In the genomic region with DNA sequence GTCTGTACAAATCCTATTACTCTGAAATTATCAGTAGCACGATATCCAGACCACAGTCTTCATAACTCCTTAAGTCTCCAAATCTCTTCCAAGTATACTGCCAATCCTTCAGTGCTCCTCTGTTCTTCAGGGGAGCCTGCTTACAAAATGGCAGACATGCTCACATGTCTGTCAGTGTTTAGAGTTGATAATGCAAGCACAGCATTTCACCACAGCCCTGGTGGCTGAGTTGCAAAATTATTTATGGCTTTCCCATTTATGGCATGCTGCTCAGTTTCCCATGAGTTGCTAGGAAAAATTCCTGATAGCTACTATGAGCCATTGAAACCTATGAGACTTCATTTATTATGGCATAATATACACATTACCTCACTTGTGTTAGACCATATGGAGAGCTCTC, we compare ENCODE assay signal across 20 cellular contexts.
A peak's percentile ranks its signal among the peaks of the same experiment; 100 is the strongest.
DNase-seq lines count a peak whose midpoint lies in the region; ATAC-seq, FAIRE-seq and TF ChIP-seq lines count a peak whose summit lies in the region.
"Had no signal": no experiment of that assay in that cellular context is flagged by ENCODE, and none has a peak within 500 bp of the region (broad histone marks: within the 10 kb centered on the region; RNA-seq: fewer than 3 reads in every experiment).

No MANE protein-coding gene starts in this region.

- H3K4me2 ChIP-seq in A549 = no peak overlapping the region
- no peak overlapping the region for H3K4me2 ChIP-seq in K562 (ENCODE audit: insufficient read depth, low read length)
- H3K4me2 ChIP-seq: SK-N-SH had no signal

- no TSS peak for BruUV-seq in K562 (replicated peaks; lab: Mats Ljungman, UMichigan)

- H3K36me3 ChIP-seq in K562 (ENCODE audit: control insufficient read depth, insufficient read depth, low read length) (no peaks in the 10 kb centered on the region), body of pancreas (replicated peaks in 1 of 2; ENCODE audit: insufficient read depth in 1 of 2, low read depth in 2 of 2) (no peaks in the 10 kb centered on the region)
- H3K36me3 ChIP-seq: BE2C had no signal

- FAIRE-seq in A549 (lab: Jason Lieb, UNC) (no peak), K562 (lab: Jason Lieb, UNC) (no peak)
- FAIRE-seq: A204.1, H54 had no signal

- H3K79me2 ChIP-seq in K562 (ENCODE audit: control insufficient read depth, insufficient read depth, low read length) = no peaks in the 10 kb centered on the region

- WGBS in A549 (ENCODE audit: missing lambda C conversion rate) = 0% methylated on average over 1 of the region's 1 CpG
- WGBS in K562 (ENCODE audit: insufficient coverage, low coverage, missing lambda C conversion rate) = 0% methylated on average over 1 of the region's 1 CpG
- 0 to 37% methylated on average over 1 of the region's 1 CpG for WGBS in body of pancreas, 2 donors

- no peak for TF ChIP-seq POLR2A in A549 (IDR thresholded peaks at IDR 0.05; ENCODE audit: low read length)
- no peak for TF ChIP-seq POLR2A in K562 (conservative IDR thresholded peaks at IDR 0.05)
- TF ChIP-seq POLR2A in erythroblast (IDR thresholded peaks at IDR 0.05; ENCODE audit: low read length) = no peak
- TF ChIP-seq POLR2A in body of pancreas (IDR thresholded peaks at IDR 0.05) = no peak

- no peak for DNase-seq in A549 (ENCODE audit: low read depth in 1 of 2, low spot score in 1 of 2)
- DNase-seq in NCI-H1694 (lab: John Stamatoyannopoulos, UW) = peak; percentile 92
- DNase-seq in K562 (ENCODE audit: extremely low read depth in 1 of 4, low spot score in 3 of 4) = no peak
- DNase-seq in fibroblast of pulmonary artery (ENCODE audit: low read depth) = peak; percentile 16
- DNase-seq in erythroblast (lab: John Stamatoyannopoulos, UW) = no peak
- DNase-seq in body of pancreas = no peak
- no peak for DNase-seq in SW480 (ENCODE audit: low spot score)
- no peak for DNase-seq in SIG-M5 treated with dmso at 0.1 percent for 504 hours (lab: John Stamatoyannopoulos, UW; ENCODE audit: unreplicated experiment)
- DNase-seq: BE2C; KBM-7; NCI-H146; NCI-H2081 treated with DMSO at 0.1 percent for 48 hours; NCI-H510A treated with DMSO at 0.1 percent for 48 hours; NCI-H774; NK-92 treated with Interleukin-12 subunit alpha and Interleukin-12 subunit beta, amount 100 ng/mL, for 24 hours; SHP77 treated with DMSO at 0.1 percent for 48 hours; SK-N-SH had no signal

- H3K9me3 ChIP-seq in A549 (no peaks in the 10 kb centered on the region), K562 (replicated peaks; ENCODE audit: control insufficient read depth, insufficient read depth, low read depth, low read length) (no peaks in the 10 kb centered on the region), body of pancreas (no peaks in the 10 kb centered on the region)
- H3K9me3 ChIP-seq: BE2C, SK-N-SH had no signal

- CTCF ChIA-PET in A549 (lab: Yijun Ruan, JAX) (no interaction called here), K562 (lab: Yijun Ruan, JAX; ENCODE audit: low intra/inter-chr PET ratio) (no interaction called here)

- TF ChIP-seq CTCF in A549 (IDR thresholded peaks at IDR 0.05) (no peak), K562 (IDR thresholded peaks at IDR 0.05 in 2 of 3, conservative IDR thresholded peaks at IDR 0.05 in 1 of 3; ENCODE audit: insufficient read depth in 2 of 3, low read depth in 1 of 3, low read length in 3 of 3) (no peak), fibroblast of pulmonary artery (IDR thresholded peaks at IDR 0.05; ENCODE audit: low read length, missing control alignments) (no peak), body of pancreas (IDR thresholded peaks at IDR 0.05) (no peak)

- H3K4me1 ChIP-seq in A549 (no peaks in the 10 kb centered on the region), K562 (replicated peaks in 1 of 2; ENCODE audit: control insufficient read depth in 2 of 2, insufficient read depth in 2 of 2, low read length in 2 of 2) (no peaks in the 10 kb centered on the region), body of pancreas (no peaks in the 10 kb centered on the region)

- H2AFZ ChIP-seq in K562 (ENCODE audit: low read depth, low read length) = no peak overlapping the region

- in situ Hi-C loops in K562 (cut with MboI) = no loop called here

- intact Hi-C loops in K562 (cut with micrococcal nuclease) (no loop called here), body of pancreas (cut with DNase I) (no loop called here)

- H3K27me3 ChIP-seq in K562 (ENCODE audit: control insufficient read depth in 2 of 2, insufficient read depth in 2 of 2, low read length in 2 of 2) = peaks cover 0 to 3% of the 10 kb centered on the region in 2 experiments; a peak in 1 of 5 replicates
- H3K27me3 ChIP-seq in body of pancreas = no peaks in the 10 kb centered on the region
- H3K27me3 ChIP-seq: BE2C had no signal

- H4K20me1 ChIP-seq in K562 (replicated peaks; ENCODE audit: control insufficient read depth, insufficient read depth, low read length) = no peaks in the 10 kb centered on the region

- ATAC-seq in A549 (no peak), K562 (no peak), body of pancreas (no peak)

- TF ChIP-seq EP300 in A549 (IDR thresholded peaks at IDR 0.05) = no peak
- no peak for TF ChIP-seq EP300 in K562 (IDR thresholded peaks at IDR 0.05; ENCODE audit: low read length)

- no peak overlapping the region for H3K9ac ChIP-seq in K562 (ENCODE audit: insufficient read depth in 1 of 2, low read depth in 2 of 2, low read length in 2 of 2)
- H3K9ac ChIP-seq: SK-N-SH had no signal

- no peak overlapping the region for H3K27ac ChIP-seq in A549
- no peak overlapping the region for H3K27ac ChIP-seq in K562 (ENCODE audit: extremely low read depth, low read depth, low read length)
- no peak overlapping the region for H3K27ac ChIP-seq in body of pancreas
- H3K27ac ChIP-seq: RWPE1 had no signal

- POLR2A ChIA-PET in A549 (lab: Yijun Ruan, JAX) (no interaction called here), K562 (lab: Yijun Ruan, JAX) (interaction anchor here (0.6 kb wide), 1 partner anchor 684 kb away, joined by 4 read pairs; no protein-coding TSS in a partner anchor)

- no peak for TF ChIP-seq RAD21 in A549 (conservative IDR thresholded peaks at IDR 0.05 in 1 of 2, IDR thresholded peaks at IDR 0.05 in 1 of 2)
- TF ChIP-seq RAD21 in K562 (CRISPR knock-in tag; conservative IDR thresholded peaks at IDR 0.05 in 1 of 2, IDR thresholded peaks at IDR 0.05 in 1 of 2) = no peak

- H3K9me1 ChIP-seq in K562 (ENCODE audit: control insufficient read depth, insufficient read depth, low read length) = no peaks in the 10 kb centered on the region

- H3K4me3 ChIP-seq in A549 = no peak overlapping the region
- no peak overlapping the region for H3K4me3 ChIP-seq in K562
- no peak overlapping the region for H3K4me3 ChIP-seq in fibroblast of pulmonary artery (replicated peaks; ENCODE audit: low read depth, low read length)
- no peak overlapping the region for H3K4me3 ChIP-seq in body of pancreas

TF ChIP-seq in A549, 52 proteins besides CTCF, POLR2A, EP300 and RAD21:
- TF ChIP-seq, protein P1, sequence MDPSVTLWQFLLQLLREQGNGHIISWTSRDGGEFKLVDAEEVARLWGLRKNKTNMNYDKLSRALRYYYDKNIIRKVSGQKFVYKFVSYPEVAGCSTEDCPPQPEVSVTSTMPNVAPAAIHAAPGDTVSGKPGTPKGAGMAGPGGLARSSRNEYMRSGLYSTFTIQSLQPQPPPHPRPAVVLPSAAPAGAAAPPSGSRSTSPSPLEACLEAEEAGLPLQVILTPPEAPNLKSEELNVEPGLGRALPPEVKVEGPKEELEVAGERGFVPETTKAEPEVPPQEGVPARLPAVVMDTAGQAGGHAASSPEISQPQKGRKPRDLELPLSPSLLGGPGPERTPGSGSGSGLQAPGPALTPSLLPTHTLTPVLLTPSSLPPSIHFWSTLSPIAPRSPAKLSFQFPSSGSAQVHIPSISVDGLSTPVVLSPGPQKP (IDR thresholded peaks at IDR 0.05; ENCODE audit: low read depth, low read length) = no peak
- TF ChIP-seq MAFK (IDR thresholded peaks at IDR 0.05; ENCODE audit: partially characterized antibody) = peak; percentile 32
TF ChIP-seq in A549: peak in this region for 1.

TF ChIP-seq in K562, 482 proteins besides CTCF, POLR2A, EP300 and RAD21 (continues in another document):
- TF ChIP-seq, protein P2, sequence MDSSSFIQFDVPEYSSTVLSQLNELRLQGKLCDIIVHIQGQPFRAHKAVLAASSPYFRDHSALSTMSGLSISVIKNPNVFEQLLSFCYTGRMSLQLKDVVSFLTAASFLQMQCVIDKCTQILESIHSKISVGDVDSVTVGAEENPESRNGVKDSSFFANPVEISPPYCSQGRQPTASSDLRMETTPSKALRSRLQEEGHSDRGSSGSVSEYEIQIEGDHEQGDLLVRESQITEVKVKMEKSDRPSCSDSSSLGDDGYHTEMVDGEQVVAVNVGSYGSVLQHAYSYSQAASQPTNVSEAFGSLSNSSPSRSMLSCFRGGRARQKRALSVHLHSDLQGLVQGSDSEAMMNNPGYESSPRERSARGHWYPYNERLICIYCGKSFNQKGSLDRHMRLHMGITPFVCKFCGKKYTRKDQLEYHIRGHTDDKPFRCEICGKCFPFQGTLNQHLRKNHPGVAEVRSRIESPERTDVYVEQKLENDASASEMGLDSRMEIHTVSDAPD (CRISPR knock-in tag; IDR thresholded peaks at IDR 0.05) = no peak
- TF ChIP-seq, protein P3, sequence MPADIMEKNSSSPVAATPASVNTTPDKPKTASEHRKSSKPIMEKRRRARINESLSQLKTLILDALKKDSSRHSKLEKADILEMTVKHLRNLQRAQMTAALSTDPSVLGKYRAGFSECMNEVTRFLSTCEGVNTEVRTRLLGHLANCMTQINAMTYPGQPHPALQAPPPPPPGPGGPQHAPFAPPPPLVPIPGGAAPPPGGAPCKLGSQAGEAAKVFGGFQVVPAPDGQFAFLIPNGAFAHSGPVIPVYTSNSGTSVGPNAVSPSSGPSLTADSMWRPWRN (IDR thresholded peaks at IDR 0.05; ENCODE audit: low read depth) = no peak
- TF ChIP-seq SMARCC2 (IDR thresholded peaks at IDR 0.05; ENCODE audit: low read depth) = no peak

Comparison
In these comparisons a context has a peak if more than half of its experiments do, and no peak if none do; other contexts are left out.
1. DNase-seq: peak in NCI-H1694 (single experiment) and fibroblast of pulmonary artery (single experiment); none in A549 (0 of 2), K562 (0 of 4), erythroblast (0 of 2), body of pancreas (0 of 4), SW480 (single experiment) and SIG-M5 treated with dmso at 0.1 percent for 504 hours (single experiment).
2. Of the 35 proteins assayed by ChIP-seq in both K562 and A549: peak only in K562: none; only in A549: none; in both: MAFK; in neither: 34.